In the genomic region with DNA sequence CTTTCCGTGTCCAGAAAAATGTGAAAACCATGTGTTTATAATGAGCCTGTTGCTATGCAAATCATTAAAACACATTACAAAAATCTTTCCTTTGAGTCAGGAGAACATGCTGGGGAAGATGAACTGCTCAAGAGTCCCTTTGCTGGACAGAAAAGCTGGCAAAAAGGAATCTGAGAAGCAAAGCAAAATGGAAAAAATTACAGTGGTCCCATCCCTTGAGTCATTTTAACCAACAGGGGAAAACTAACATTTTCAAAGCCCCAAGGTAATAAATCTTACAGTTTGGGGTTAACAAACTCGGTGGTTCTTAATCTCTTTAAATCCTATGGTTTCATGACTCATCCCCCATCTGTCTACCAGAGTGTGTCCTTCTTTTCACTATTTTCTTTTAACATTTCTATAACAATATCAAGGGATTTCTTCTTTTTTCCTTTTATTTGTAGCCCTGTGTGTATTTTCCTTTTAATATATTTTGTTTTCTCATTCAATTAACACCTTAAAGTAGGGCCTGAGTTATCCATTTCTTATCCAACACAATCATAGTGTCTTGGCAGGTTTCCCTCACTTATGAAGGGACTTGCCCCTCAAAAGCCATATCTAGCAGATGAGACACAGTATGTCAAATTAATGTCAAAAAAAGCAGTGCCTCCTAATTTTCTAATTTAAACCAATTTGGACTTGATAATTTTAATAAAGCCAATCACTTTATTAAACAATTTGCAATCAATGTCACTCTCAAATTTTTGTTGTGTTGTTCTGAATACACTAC, we compare ENCODE assay signal across 10 cellular contexts.
DNase-seq lines count a peak whose midpoint lies in the region; ATAC-seq and TF ChIP-seq lines count a peak whose summit lies in the region.
"Had no signal": no experiment of that assay in that cellular context is flagged by ENCODE, and none has a peak within 500 bp of the region (broad histone marks: within the 10 kb centered on the region; RNA-seq: fewer than 3 reads in every experiment).

No MANE protein-coding gene starts in this region.

- H3K9me3 Mint-ChIP-seq in activated CD8-positive, alpha-beta memory T cell treated with anti-CD3 and anti-CD28 coated beads, Interleukin-2, amount 10 ng/mL, durations not matched to agents 7 days and 5 days (ENCODE audit: low read depth), result no peaks in the 10 kb centered on the region
- peaks cover 0 to 3% (median 0%) of the 10 kb centered on the region in 9 donors for H3K9me3 Mint-ChIP-seq in naive thymus-derived CD8-positive, alpha-beta T cell
- H3K9me3 Mint-ChIP-seq: CD4-positive, alpha-beta T cell had no signal

- DNase-seq in activated CD8-positive, alpha-beta memory T cell treated with anti-CD3 and anti-CD28 coated beads, Interleukin-2, amount 10 ng/mL, durations not matched to agents 7 days and 5 days, result no peak
- no peak for DNase-seq in activated CD8-positive, alpha-beta memory T cell treated with anti-CD3 and anti-CD28 coated beads, Interleukin-2, amount 50 U/mL, for 48 hours
- peak; percentile 71 for DNase-seq in RWPE1 (ENCODE audit: low spot score)
- DNase-seq in fibroblast of mammary gland (ENCODE audit: low read depth), result peak; percentile 98
- peak; percentile 56 for DNase-seq in superior temporal gyrus (ENCODE audit: extremely low spot score)
- DNase-seq in naive thymus-derived CD8-positive, alpha-beta T cell, result no peak
- DNase-seq in NCI-H146 (lab: John Stamatoyannopoulos, UW), result no peak
- no peak for DNase-seq in DMS153 (lab: John Stamatoyannopoulos, UW)
- DNase-seq: activated CD4-positive, alpha-beta T cell treated with anti-CD3 and anti-CD28 coated beads, Interleukin-2, amount 50 U/mL, for 1 hour; CD4-positive, alpha-beta T cell had no signal

- peaks cover 2% of the 10 kb centered on the region for H3K36me3 Mint-ChIP-seq in activated CD8-positive, alpha-beta memory T cell treated with anti-CD3 and anti-CD28 coated beads, Interleukin-2, amount 10 ng/mL, durations not matched to agents 7 days and 5 days
- no peaks in the 10 kb centered on the region for H3K36me3 Mint-ChIP-seq in naive thymus-derived CD8-positive, alpha-beta T cell

- POLR2A ChIA-PET in RWPE1 (lab: Yijun Ruan, JAX; ENCODE audit: low non-redundant PET), result no interaction called here
- POLR2A ChIA-PET in naive thymus-derived CD8-positive, alpha-beta T cell (lab: Charles Lee), result no interaction called here

- no peak overlapping the region for H3K27ac ChIP-seq in RWPE1

- peaks cover 30% of the 10 kb centered on the region for H3K27me3 Mint-ChIP-seq in activated CD8-positive, alpha-beta memory T cell treated with anti-CD3 and anti-CD28 coated beads, Interleukin-2, amount 10 ng/mL, durations not matched to agents 7 days and 5 days
- H3K27me3 Mint-ChIP-seq in naive thymus-derived CD8-positive, alpha-beta T cell, result peaks cover 0 to 3% (median 0%) of the 10 kb centered on the region in 5 donors
- H3K27me3 Mint-ChIP-seq: CD4-positive, alpha-beta T cell had no signal

- H3K4me3 Mint-ChIP-seq in activated CD8-positive, alpha-beta memory T cell treated with anti-CD3 and anti-CD28 coated beads, Interleukin-2, amount 10 ng/mL, durations not matched to agents 7 days and 5 days, result no peak overlapping the region
- H3K4me3 Mint-ChIP-seq in naive thymus-derived CD8-positive, alpha-beta T cell, result no peak overlapping the region
- H3K4me3 Mint-ChIP-seq: CD4-positive, alpha-beta T cell had no signal

- CTCF ChIA-PET in activated CD8-positive, alpha-beta memory T cell treated with anti-CD3 and anti-CD28 coated beads, Interleukin-2, amount 10 ng/mL, durations not matched to agents 7 days and 5 days (lab: Charles Lee), result no interaction called here
- CTCF ChIA-PET in RWPE1 (lab: Yijun Ruan, JAX), result no interaction called here

- TF ChIP-seq CTCF in RWPE1 (conservative IDR thresholded peaks at IDR 0.05; ENCODE audit: low read depth) (no peak), fibroblast of mammary gland (conservative IDR thresholded peaks at IDR 0.05; ENCODE audit: control insufficient read depth, insufficient read depth, low read depth, low read length) (no peak)

- H3K4me1 Mint-ChIP-seq in activated CD8-positive, alpha-beta memory T cell treated with anti-CD3 and anti-CD28 coated beads, Interleukin-2, amount 10 ng/mL, durations not matched to agents 7 days and 5 days, result peaks cover 27% of the 10 kb centered on the region
- H3K4me1 Mint-ChIP-seq in naive thymus-derived CD8-positive, alpha-beta T cell, result peaks cover 0 to 6% (median 2%) of the 10 kb centered on the region in 4 donors

- peak; percentile 69 for ATAC-seq in activated CD8-positive, alpha-beta memory T cell treated with anti-CD3 and anti-CD28 coated beads, Interleukin-2, amount 10 ng/mL, durations not matched to agents 7 days and 5 days
- no peak for ATAC-seq in naive thymus-derived CD8-positive, alpha-beta T cell

- H3K4me3 ChIP-seq in fibroblast of mammary gland (ENCODE audit: control insufficient read depth, low read depth, low read length), result no peak overlapping the region

- peak overlapping the region; percentile 63 for H3K27ac Mint-ChIP-seq in activated CD8-positive, alpha-beta memory T cell treated with anti-CD3 and anti-CD28 coated beads, Interleukin-2, amount 10 ng/mL, durations not matched to agents 7 days and 5 days
- no peak overlapping the region for H3K27ac Mint-ChIP-seq in naive thymus-derived CD8-positive, alpha-beta T cell
- H3K27ac Mint-ChIP-seq: CD4-positive, alpha-beta T cell had no signal

Comparison
In these comparisons a context has a peak if more than half of its experiments do, and no peak if none do; other contexts are left out.
1. DNase-seq: peak in RWPE1 (single experiment), fibroblast of mammary gland (single experiment) and superior temporal gyrus (single experiment); none in activated CD8-positive, alpha-beta memory T cell treated with anti-CD3 and anti-CD28 coated beads, Interleukin-2, amount 10 ng/mL, durations not matched to agents 7 days and 5 days (single experiment), activated CD8-positive, alpha-beta memory T cell treated with anti-CD3 and anti-CD28 coated beads, Interleukin-2, amount 50 U/mL, for 48 hours (single experiment), naive thymus-derived CD8-positive, alpha-beta T cell (0 of 10), NCI-H146 (single experiment) and DMS153 (single experiment).